34 cellular contexts compared by ENCODE assay signal in the genomic region with DNA sequence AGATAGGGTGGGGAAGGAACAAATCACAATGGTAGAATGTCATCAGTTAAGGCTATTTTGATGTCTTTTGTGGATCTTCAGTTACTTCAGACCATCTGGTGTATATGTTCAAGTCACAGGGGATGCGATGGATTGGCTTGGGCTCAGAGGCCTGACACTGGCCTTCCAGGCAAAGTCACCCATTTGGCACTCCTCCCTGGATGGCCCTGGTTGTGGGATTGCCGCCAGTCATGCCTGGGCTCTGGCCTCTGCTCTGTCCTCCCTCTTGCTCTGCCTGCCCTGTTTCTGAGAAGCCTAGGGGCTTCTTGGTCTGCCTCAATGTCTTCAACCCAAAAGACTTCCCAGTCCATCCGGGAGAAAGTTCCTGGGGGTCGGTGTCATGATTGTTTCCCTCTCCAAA.
"Had no signal": no experiment of that assay in that cellular context is flagged by ENCODE, and none has a peak within 500 bp of the region (broad histone marks: within the 10 kb centered on the region; RNA-seq: fewer than 3 reads in every experiment).

No MANE protein-coding gene starts in this region.

- H3K36me3 ChIP-seq: Peyer's patch, WERI-Rb-1 had no signal

- H3K27ac Mint-ChIP-seq: activated CD4-positive, alpha-beta memory T cell treated with anti-CD3 and anti-CD28 coated beads, Interleukin-2, amount 10 ng/mL, durations not matched to agents 7 days and 5 days; activated naive CD8-positive, alpha-beta T cell; activated naive CD8-positive, alpha-beta T cell treated with anti-CD3 and anti-CD28 coated beads, Interleukin-2, amount 50 U/mL, for 24 hours; activated T-cell treated with anti-CD3 and anti-CD28 coated beads, Interleukin-2, amount 50 U/mL, for 24 hours; activated T-helper 2 cell treated with anti-CD3 and anti-CD28 coated beads, Interferon-gamma antibody, Interleukin-2, Interleukin-4, amounts not matched to agents 10 μg/mL and 5 μg/mL and 100 μg/mL, durations not matched to agents 14 hours and 24 hours and 36 hours; brain had no signal

- DNase-seq: activated CD4-positive, alpha-beta memory T cell treated with anti-CD3 and anti-CD28 coated beads, Interleukin-2, amount 10 ng/mL, durations not matched to agents 7 days and 5 days; activated CD4-positive, alpha-beta T cell treated with anti-CD3 and anti-CD28 coated beads for 1 hour; activated CD4-positive, alpha-beta T cell treated with anti-CD3 and anti-CD28 coated beads for 48 hours; activated CD4-positive, CD25-positive, alpha-beta regulatory T cell; activated gamma-delta T cell; activated naive CD4-positive, alpha-beta T cell treated with Interleukin-2 at 50 U/mL for 16 hours; activated naive CD8-positive, alpha-beta T cell treated with anti-CD3 and anti-CD28 coated beads, Interleukin-2, amount 50 U/mL, for 24 hours; activated T-cell treated with anti-CD3 and anti-CD28 coated beads, Interleukin-2, amount 50 U/mL, for 24 hours; anterior cingulate cortex; central memory CD4-positive, alpha-beta T cell; MM.1S; MV-4-11; NCI-H1092; NCI-H1436 treated with DMSO at 0.1 percent for 48 hours; NCI-H1694 treated with DMSO at 0.1 percent for 48 hours; NCI-H2029 treated with DMSO at 0.1 percent for 48 hours; NCI-H2107; NCI-H2171; NCI-H510A; NCI-H526; NCI-H748 treated with DMSO at 0.1 percent for 48 hours; NK-92 treated with Interleukin-12 subunit alpha and Interleukin-12 subunit beta, amount 100 ng/mL, for 24 hours; PC-3; Peyer's patch; RPMI8226; SW 1271; T-helper 1 cell; T-helper 2 cell; T1000; WERI-Rb-1 had no signal

- H3K4me2 ChIP-seq: KMS-11 had no signal

- H3K27ac ChIP-seq: KMS-11, Peyer's patch, WERI-Rb-1 had no signal

- H3K27me3 ChIP-seq: Peyer's patch had no signal

- H3K4me3 ChIP-seq: Peyer's patch had no signal

- ATAC-seq: activated naive CD8-positive, alpha-beta T cell treated with anti-CD3 and anti-CD28 coated beads, Interleukin-2, amount 50 U/mL, for 24 hours; PC-3 had no signal

- H3K4me1 ChIP-seq: Peyer's patch had no signal
